3 cellular contexts compared by ENCODE assay signal in the genomic region with DNA sequence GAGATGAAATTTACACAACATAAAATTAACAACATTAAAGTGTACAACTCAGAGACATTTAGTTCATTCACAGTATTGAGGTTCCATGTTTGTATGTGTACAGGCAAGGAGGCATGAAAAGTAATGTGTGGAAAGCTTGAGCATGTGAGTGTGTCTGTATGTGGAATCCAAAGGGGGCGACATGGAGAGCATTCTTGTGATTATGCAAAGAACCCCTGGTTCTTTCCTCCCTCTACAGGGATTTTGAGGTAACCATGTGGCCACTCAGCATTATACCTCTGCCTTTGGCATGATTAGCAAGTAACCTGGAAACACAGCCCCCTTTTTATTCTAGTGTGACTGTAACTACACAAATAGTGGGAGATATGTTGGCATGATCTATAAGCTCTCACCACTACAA.
TF ChIP-seq lines count a peak whose summit lies in the region.

No MANE protein-coding gene starts in this region.

TF ChIP-seq in GM23338, 12 proteins besides CTCF, POLR2A, EP300 and RAD21 (continues in another document):
- TF ChIP-seq, protein P1, sequence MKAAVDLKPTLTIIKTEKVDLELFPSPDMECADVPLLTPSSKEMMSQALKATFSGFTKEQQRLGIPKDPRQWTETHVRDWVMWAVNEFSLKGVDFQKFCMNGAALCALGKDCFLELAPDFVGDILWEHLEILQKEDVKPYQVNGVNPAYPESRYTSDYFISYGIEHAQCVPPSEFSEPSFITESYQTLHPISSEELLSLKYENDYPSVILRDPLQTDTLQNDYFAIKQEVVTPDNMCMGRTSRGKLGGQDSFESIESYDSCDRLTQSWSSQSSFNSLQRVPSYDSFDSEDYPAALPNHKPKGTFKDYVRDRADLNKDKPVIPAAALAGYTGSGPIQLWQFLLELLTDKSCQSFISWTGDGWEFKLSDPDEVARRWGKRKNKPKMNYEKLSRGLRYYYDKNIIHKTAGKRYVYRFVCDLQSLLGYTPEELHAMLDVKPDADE (IDR thresholded peaks at IDR 0.05): no peak
- TF ChIP-seq POLR2AphosphoS5 (IDR thresholded peaks at IDR 0.05; ENCODE audit: low read depth): no peak
- TF ChIP-seq, protein P2, sequence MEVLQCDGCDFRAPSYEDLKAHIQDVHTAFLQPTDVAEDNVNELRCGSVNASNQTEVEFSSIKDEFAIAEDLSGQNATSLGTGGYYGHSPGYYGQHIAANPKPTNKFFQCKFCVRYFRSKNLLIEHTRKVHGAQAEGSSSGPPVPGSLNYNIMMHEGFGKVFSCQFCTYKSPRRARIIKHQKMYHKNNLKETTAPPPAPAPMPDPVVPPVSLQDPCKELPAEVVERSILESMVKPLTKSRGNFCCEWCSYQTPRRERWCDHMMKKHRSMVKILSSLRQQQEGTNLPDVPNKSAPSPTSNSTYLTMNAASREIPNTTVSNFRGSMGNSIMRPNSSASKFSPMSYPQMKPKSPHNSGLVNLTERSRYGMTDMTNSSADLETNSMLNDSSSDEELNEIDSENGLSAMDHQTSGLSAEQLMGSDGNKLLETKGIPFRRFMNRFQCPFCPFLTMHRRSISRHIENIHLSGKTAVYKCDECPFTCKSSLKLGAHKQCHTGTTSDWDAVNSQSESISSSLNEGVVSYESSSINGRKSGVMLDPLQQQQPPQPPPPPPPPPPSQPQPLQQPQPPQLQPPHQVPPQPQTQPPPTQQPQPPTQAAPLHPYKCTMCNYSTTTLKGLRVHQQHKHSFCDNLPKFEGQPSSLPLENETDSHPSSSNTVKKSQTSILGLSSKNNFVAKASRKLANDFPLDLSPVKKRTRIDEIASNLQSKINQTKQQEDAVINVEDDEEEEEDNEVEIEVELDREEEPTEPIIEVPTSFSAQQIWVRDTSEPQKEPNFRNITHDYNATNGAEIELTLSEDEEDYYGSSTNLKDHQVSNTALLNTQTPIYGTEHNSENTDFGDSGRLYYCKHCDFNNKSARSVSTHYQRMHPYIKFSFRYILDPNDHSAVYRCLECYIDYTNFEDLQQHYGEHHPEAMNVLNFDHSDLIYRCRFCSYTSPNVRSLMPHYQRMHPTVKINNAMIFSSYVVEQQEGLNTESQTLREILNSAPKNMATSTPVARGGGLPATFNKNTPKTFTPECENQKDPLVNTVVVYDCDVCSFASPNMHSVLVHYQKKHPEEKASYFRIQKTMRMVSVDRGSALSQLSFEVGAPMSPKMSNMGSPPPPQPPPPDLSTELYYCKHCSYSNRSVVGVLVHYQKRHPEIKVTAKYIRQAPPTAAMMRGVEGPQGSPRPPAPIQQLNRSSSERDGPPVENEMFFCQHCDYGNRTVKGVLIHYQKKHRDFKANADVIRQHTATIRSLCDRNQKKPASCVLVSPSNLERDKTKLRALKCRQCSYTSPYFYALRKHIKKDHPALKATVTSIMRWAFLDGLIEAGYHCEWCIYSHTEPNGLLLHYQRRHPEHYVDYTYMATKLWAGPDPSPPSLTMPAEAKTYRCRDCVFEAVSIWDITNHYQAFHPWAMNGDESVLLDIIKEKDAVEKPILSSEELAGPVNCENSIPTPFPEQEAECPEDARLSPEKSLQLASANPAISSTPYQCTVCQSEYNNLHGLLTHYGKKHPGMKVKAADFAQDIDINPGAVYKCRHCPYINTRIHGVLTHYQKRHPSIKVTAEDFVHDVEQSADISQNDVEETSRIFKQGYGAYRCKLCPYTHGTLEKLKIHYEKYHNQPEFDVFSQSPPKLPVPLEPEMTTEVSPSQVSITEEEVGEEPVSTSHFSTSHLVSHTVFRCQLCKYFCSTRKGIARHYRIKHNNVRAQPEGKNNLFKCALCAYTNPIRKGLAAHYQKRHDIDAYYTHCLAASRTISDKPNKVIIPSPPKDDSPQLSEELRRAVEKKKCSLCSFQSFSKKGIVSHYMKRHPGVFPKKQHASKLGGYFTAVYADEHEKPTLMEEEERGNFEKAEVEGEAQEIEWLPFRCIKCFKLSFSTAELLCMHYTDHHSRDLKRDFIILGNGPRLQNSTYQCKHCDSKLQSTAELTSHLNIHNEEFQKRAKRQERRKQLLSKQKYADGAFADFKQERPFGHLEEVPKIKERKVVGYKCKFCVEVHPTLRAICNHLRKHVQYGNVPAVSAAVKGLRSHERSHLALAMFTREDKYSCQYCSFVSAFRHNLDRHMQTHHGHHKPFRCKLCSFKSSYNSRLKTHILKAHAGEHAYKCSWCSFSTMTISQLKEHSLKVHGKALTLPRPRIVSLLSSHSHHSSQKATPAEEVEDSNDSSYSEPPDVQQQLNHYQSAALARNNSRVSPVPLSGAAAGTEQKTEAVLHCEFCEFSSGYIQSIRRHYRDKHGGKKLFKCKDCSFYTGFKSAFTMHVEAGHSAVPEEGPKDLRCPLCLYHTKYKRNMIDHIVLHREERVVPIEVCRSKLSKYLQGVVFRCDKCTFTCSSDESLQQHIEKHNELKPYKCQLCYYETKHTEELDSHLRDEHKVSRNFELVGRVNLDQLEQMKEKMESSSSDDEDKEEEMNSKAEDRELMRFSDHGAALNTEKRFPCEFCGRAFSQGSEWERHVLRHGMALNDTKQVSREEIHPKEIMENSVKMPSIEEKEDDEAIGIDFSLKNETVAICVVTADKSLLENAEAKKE (CRISPR knock-in tag; IDR thresholded peaks at IDR 0.05): no peak

TF ChIP-seq in IMR-90, 13 proteins besides CTCF, POLR2A, EP300 and RAD21:
- TF ChIP-seq, protein P3, sequence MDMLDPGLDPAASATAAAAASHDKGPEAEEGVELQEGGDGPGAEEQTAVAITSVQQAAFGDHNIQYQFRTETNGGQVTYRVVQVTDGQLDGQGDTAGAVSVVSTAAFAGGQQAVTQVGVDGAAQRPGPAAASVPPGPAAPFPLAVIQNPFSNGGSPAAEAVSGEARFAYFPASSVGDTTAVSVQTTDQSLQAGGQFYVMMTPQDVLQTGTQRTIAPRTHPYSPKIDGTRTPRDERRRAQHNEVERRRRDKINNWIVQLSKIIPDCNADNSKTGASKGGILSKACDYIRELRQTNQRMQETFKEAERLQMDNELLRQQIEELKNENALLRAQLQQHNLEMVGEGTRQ (IDR thresholded peaks at IDR 0.05; ENCODE audit: low read depth, low read length): no peak
- no peak for TF ChIP-seq CHD1 (IDR thresholded peaks at IDR 0.05; ENCODE audit: low read depth, low read length)
- TF ChIP-seq, protein P4, sequence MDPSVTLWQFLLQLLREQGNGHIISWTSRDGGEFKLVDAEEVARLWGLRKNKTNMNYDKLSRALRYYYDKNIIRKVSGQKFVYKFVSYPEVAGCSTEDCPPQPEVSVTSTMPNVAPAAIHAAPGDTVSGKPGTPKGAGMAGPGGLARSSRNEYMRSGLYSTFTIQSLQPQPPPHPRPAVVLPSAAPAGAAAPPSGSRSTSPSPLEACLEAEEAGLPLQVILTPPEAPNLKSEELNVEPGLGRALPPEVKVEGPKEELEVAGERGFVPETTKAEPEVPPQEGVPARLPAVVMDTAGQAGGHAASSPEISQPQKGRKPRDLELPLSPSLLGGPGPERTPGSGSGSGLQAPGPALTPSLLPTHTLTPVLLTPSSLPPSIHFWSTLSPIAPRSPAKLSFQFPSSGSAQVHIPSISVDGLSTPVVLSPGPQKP (IDR thresholded peaks at IDR 0.05; ENCODE audit: borderline replicate concordance, low read depth, low read length): no peak
- no peak for TF ChIP-seq CEBPB (IDR thresholded peaks at IDR 0.05; ENCODE audit: low read depth, low read length)
- TF ChIP-seq MAFK (IDR thresholded peaks at IDR 0.05; ENCODE audit: low read depth, low read length): no peak
- TF ChIP-seq RCOR1 (IDR thresholded peaks at IDR 0.05; ENCODE audit: insufficient replicate concordance, low read length): no peak
- TF ChIP-seq RFX5 (IDR thresholded peaks at IDR 0.05; ENCODE audit: low read depth, low read length): no peak
- TF ChIP-seq MAZ (IDR thresholded peaks at IDR 0.05; ENCODE audit: borderline replicate concordance, low read depth, low read length): no peak
- TF ChIP-seq FOS (IDR thresholded peaks at IDR 0.05; ENCODE audit: low read depth, low read length): no peak
- no peak for TF ChIP-seq NFE2L2 (IDR thresholded peaks at IDR 0.05; ENCODE audit: low read depth, low read length)
TF ChIP-seq in IMR-90: peak in this region for 0.

TF ChIP-seq in WTC11, 78 proteins besides CTCF, POLR2A, EP300 and RAD21:
- TF ChIP-seq NFATC4 (CRISPR knock-in tag; IDR thresholded peaks at IDR 0.05): no peak
- TF ChIP-seq NR1H2 (CRISPR knock-in tag; IDR thresholded peaks at IDR 0.05): no peak
- TF ChIP-seq, protein P5, sequence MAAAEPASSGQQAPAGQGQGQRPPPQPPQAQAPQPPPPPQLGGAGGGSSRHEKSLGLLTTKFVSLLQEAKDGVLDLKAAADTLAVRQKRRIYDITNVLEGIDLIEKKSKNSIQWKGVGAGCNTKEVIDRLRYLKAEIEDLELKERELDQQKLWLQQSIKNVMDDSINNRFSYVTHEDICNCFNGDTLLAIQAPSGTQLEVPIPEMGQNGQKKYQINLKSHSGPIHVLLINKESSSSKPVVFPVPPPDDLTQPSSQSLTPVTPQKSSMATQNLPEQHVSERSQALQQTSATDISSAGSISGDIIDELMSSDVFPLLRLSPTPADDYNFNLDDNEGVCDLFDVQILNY (CRISPR knock-in tag; IDR thresholded peaks at IDR 0.05): no peak
- TF ChIP-seq MYBL2 (CRISPR knock-in tag; IDR thresholded peaks at IDR 0.05): no peak
- no peak for TF ChIP-seq JAZF1 (CRISPR knock-in tag; IDR thresholded peaks at IDR 0.05)
- TF ChIP-seq IRF2 (CRISPR knock-in tag; IDR thresholded peaks at IDR 0.05; ENCODE audit: borderline replicate concordance, low read depth): no peak
- TF ChIP-seq, protein P6, sequence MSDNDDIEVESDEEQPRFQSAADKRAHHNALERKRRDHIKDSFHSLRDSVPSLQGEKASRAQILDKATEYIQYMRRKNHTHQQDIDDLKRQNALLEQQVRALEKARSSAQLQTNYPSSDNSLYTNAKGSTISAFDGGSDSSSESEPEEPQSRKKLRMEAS (CRISPR knock-in tag; IDR thresholded peaks at IDR 0.05): no peak
- TF ChIP-seq ESRRA (CRISPR knock-in tag; IDR thresholded peaks at IDR 0.05; ENCODE audit: borderline replicate concordance): no peak
